25 cellular contexts compared by ENCODE assay signal in genomic region chr20:25563876-25564275, GRCh38. TPM values are rescaled to one million over a fixed set of nuclear protein-coding genes. Genes with fewer than 3 reads are reported as not detected.
A peak's percentile ranks its signal among the peaks of the same experiment; 100 is the strongest.
DNase-seq lines count a peak whose midpoint lies in the region; ATAC-seq and TF ChIP-seq lines count a peak whose summit lies in the region.
"Had no signal": no experiment of that assay in that cellular context is flagged by ENCODE, and none has a peak within 500 bp of the region (broad histone marks: within the 10 kb centered on the region; RNA-seq: fewer than 3 reads in every experiment).

No MANE protein-coding gene starts in this region.

- no peak overlapping the region for H2AK5ac ChIP-seq in trophoblast cell (ENCODE audit: low read length)

- H3K4me3 ChIP-seq in SJSA1 (no peak overlapping the region), endodermal cell (ENCODE audit: low read length) (peak overlapping the region; percentile 53), trophoblast cell (ENCODE audit: low read depth, low read length) (no peak overlapping the region)
- H3K4me3 ChIP-seq: BLaER1, GM12878 had no signal

- peaks cover 7% of the 10 kb centered on the region for H3K4me1 ChIP-seq in SJSA1 (replicated peaks)
- H3K4me1 ChIP-seq in endodermal cell (ENCODE audit: control insufficient read depth, insufficient read depth, low read length) = no peaks in the 10 kb centered on the region
- H3K4me1 ChIP-seq in trophoblast cell (ENCODE audit: control insufficient read depth in 1 of 2, insufficient read depth in 2 of 2, low read length in 2 of 2) = peaks cover 0 to 2% of the 10 kb centered on the region in 2 experiments
- H3K4me1 ChIP-seq: BE2C, BLaER1 had no signal

- H4K12ac ChIP-seq in trophoblast cell (ENCODE audit: low read depth, low read length) = no peak overlapping the region

- H3K27ac Mint-ChIP-seq in endodermal cell (no peak overlapping the region), glutamatergic neuron (ENCODE audit: unreplicated experiment) (peak overlapping the region; percentile 38)
- H3K27ac Mint-ChIP-seq: CD14-positive monocyte; CD4-positive, CD25-positive, alpha-beta regulatory T cell had no signal

- 82 to 95% methylated on average over 2 to 6 of the region's 6 CpGs for whole genome bisulfite sequencing in endodermal cell (ENCODE audit: insufficient coverage in 1 of 2, insufficient read length in 1 of 2), 2 experiments
- WGBS in trophoblast cell (ENCODE audit: extremely low coverage, insufficient coverage, insufficient read length) = no CpG with 5 or more reads among the region's 6 CpGs

- H2BK12ac ChIP-seq in trophoblast cell (ENCODE audit: low read length) = no peak overlapping the region

- DNase-seq in SJSA1 (ENCODE audit: low read depth in 1 of 2, low spot score in 2 of 2) = peak in 1 of 2 experiments; percentile 54
- no peak for DNase-seq in endodermal cell
- DNase-seq in glutamatergic neuron = no peak
- DNase-seq in trophoblast cell = peak; percentile 18 to 70
- no peak for DNase-seq in activated CD4-positive, alpha-beta T cell treated with anti-CD3 and anti-CD28 coated beads for 4 hours
- no peak for DNase-seq in hippocampal formation (lab: John Stamatoyannopoulos, UW)
- no peak for DNase-seq in COR-L47 (lab: John Stamatoyannopoulos, UW)
- DNase-seq: 8988T; ACHN; BE2C; C1 segment of cervical spinal cord; CD4-positive, alpha-beta memory T cell; CD4-positive, CD25-positive, alpha-beta regulatory T cell; CD8-positive, alpha-beta memory T cell; DMS 273 treated with DMSO at 0.1 percent for 48 hours; DMS153; DMS53; DMS79; DND-41; EL; GDM1 had no signal

- no peak overlapping the region for H4K91ac ChIP-seq in trophoblast cell (ENCODE audit: low read depth, low read length)

- H3K9me3 Mint-ChIP-seq in endodermal cell (peaks cover 34% of the 10 kb centered on the region), glutamatergic neuron (ENCODE audit: unreplicated experiment) (peaks cover 24% of the 10 kb centered on the region)

- no peak overlapping the region for H3K14ac ChIP-seq in trophoblast cell (ENCODE audit: low read length)

- H3K27me3 Mint-ChIP-seq in endodermal cell (ENCODE audit: insufficient read depth) (no peaks in the 10 kb centered on the region), glutamatergic neuron (ENCODE audit: unreplicated experiment) (no peaks in the 10 kb centered on the region)
- H3K27me3 Mint-ChIP-seq: CD4-positive, alpha-beta memory T cell; CD8-positive, alpha-beta memory T cell had no signal

- H3K4me2 ChIP-seq in trophoblast cell (ENCODE audit: low read length) = no peak overlapping the region
- H3K4me2 ChIP-seq: BLaER1 had no signal

- H3K4me1 Mint-ChIP-seq in endodermal cell (peaks cover 16% of the 10 kb centered on the region), glutamatergic neuron (ENCODE audit: low read depth, unreplicated experiment) (peaks cover 2% of the 10 kb centered on the region)
- H3K4me1 Mint-ChIP-seq: CD14-positive monocyte; CD8-positive, alpha-beta memory T cell had no signal

- no peaks in the 10 kb centered on the region for H3K27me3 ChIP-seq in SJSA1 (replicated peaks)
- H3K27me3 ChIP-seq in endodermal cell (ENCODE audit: control insufficient read depth, insufficient read depth, low read length, poor library complexity, severe bottlenecking) = no peaks in the 10 kb centered on the region
- H3K27me3 ChIP-seq in trophoblast cell (ENCODE audit: insufficient read depth, low read length) = no peaks in the 10 kb centered on the region
- H3K27me3 ChIP-seq: BE2C, BLaER1 had no signal

- peaks cover 4% of the 10 kb centered on the region for H3K79me2 ChIP-seq in trophoblast cell (ENCODE audit: control insufficient read depth, insufficient read depth, low read length, poor library complexity)

- TF ChIP-seq CTCF in endodermal cell (conservative IDR thresholded peaks at IDR 0.05) (no peak), glutamatergic neuron (IDR thresholded peaks at IDR 0.05; ENCODE audit: partially characterized antibody, unreplicated experiment) (no peak)

- peaks cover 65% of the 10 kb centered on the region for H3K36me3 Mint-ChIP-seq in endodermal cell (ENCODE audit: low read depth)
- H3K36me3 Mint-ChIP-seq in glutamatergic neuron (ENCODE audit: unreplicated experiment) = peaks cover 7% of the 10 kb centered on the region
- H3K36me3 Mint-ChIP-seq: CD14-positive monocyte; CD4-positive, alpha-beta memory T cell had no signal

- no peak overlapping the region for H2BK5ac ChIP-seq in trophoblast cell (ENCODE audit: low read depth, low read length, poor library complexity)

- H2AFZ ChIP-seq in trophoblast cell (ENCODE audit: insufficient read depth, low read length, poor library complexity) = no peak overlapping the region

- no peak overlapping the region for H4K8ac ChIP-seq in trophoblast cell (ENCODE audit: low read depth, low read length)

- H3K4ac ChIP-seq in trophoblast cell (ENCODE audit: low read depth, low read length) = peak overlapping the region; percentile 62

- no peak overlapping the region for H3K23ac ChIP-seq in trophoblast cell (ENCODE audit: low read length)

- H2BK120ac ChIP-seq in trophoblast cell (ENCODE audit: insufficient read depth, low read length, poor library complexity) = no peak overlapping the region

- TF ChIP-seq POLR2A in GM18505 (IDR thresholded peaks at IDR 0.05; ENCODE audit: borderline replicate concordance, extremely low read depth, insufficient read depth, insufficient read length) = no peak

- H3K4me3 Mint-ChIP-seq in endodermal cell = no peak overlapping the region
- no peak overlapping the region for H3K4me3 Mint-ChIP-seq in glutamatergic neuron (ENCODE audit: unreplicated experiment)
- H3K4me3 Mint-ChIP-seq: CD14-positive monocyte; CD4-positive, alpha-beta memory T cell; CD4-positive, CD25-positive, alpha-beta regulatory T cell; CD8-positive, alpha-beta memory T cell had no signal

- no peaks in the 10 kb centered on the region for H3K79me1 ChIP-seq in trophoblast cell (ENCODE audit: low read length)

- 0 out of 2 replicates have a peak, but pooled peaks cover 7% of the 10 kb centered on the region for H3K9me3 ChIP-seq in SJSA1 (replicated peaks)
- peaks cover 21% of the 10 kb centered on the region for H3K9me3 ChIP-seq in endodermal cell (ENCODE audit: control insufficient read depth, low read length)
- no peaks in the 10 kb centered on the region for H3K9me3 ChIP-seq in trophoblast cell (ENCODE audit: insufficient read depth, low read depth, low read length)
- H3K9me3 ChIP-seq: BE2C had no signal

- H3K18ac ChIP-seq in trophoblast cell (ENCODE audit: low read length) = no peak overlapping the region

- no peak for ATAC-seq in GM18505 (IDR thresholded peaks at IDR 0.05; ENCODE audit: unreplicated experiment)
- ATAC-seq: GM12878 had no signal

- peak overlapping the region; percentile 65 for H3K27ac ChIP-seq in SJSA1
- no peak overlapping the region for H3K27ac ChIP-seq in endodermal cell (ENCODE audit: low read depth, low read length)
- no peak overlapping the region for H3K27ac ChIP-seq in trophoblast cell (ENCODE audit: low read depth, low read length)
- H3K27ac ChIP-seq: BLaER1 had no signal

- H3K36me3 ChIP-seq in SJSA1 (no peaks in the 10 kb centered on the region), endodermal cell (ENCODE audit: control insufficient read depth, insufficient read depth, low read length) (peaks cover 50% of the 10 kb centered on the region), trophoblast cell (ENCODE audit: control insufficient read depth in 1 of 2, insufficient read depth in 2 of 2, low read length in 2 of 2) (peaks cover 0 to 5% of the 10 kb centered on the region in 2 experiments)
- H3K36me3 ChIP-seq: BE2C had no signal

- H3K9ac ChIP-seq in endodermal cell (ENCODE audit: extremely low read depth, low read length, poor library complexity, severe bottlenecking) (no peak overlapping the region), trophoblast cell (ENCODE audit: low read length) (no peak overlapping the region)
- H3K9ac ChIP-seq: BLaER1 had no signal

RNA-seq across cellular contexts. Expression of gene NINL, which starts 21.5 kb away (rescaled TPM):
- 10.7 and 14.3 TPM in 2 replicates for total RNA-seq in SJSA1 (2014; rRNA removed; shearing (Covaris generic))
- total RNA-seq in endodermal cell (100 to 1,000 TPM in 1 of 2 donors, 10 to 100 TPM in 1; 78.5 to 101 TPM), glutamatergic neuron (ENCODE audit: unreplicated experiment) (86.8 TPM)
- polyA plus RNA-seq in endodermal cell (2013, experiment 1 of 2) = 48.7 TPM
- polyA plus RNA-seq in endodermal cell (2013, experiment 2 of 2) = 43.3 TPM
- 11.3 TPM in 2 replicates for polyA plus RNA-seq in trophoblast cell (2013)

RNA-seq across cellular contexts. Expression of gene NANP, which starts 59.9 kb away (rescaled TPM):
- 7.6 and 9.8 TPM in 2 replicates for total RNA-seq in SJSA1 (2014; rRNA removed; shearing (Covaris generic))
- total RNA-seq in endodermal cell (10 to 100 TPM in 1 of 2 donors, 1 to 10 TPM in 1; 6.5 to 10.4 TPM), glutamatergic neuron (ENCODE audit: unreplicated experiment) (1.4 TPM)
- polyA plus RNA-seq in endodermal cell (2013, experiment 1 of 2) = 5.9 TPM
- polyA plus RNA-seq in endodermal cell (2013, experiment 2 of 2) = 4.6 TPM
- 3.7 and 4.0 TPM in 2 replicates for polyA plus RNA-seq in trophoblast cell (2013)

Comparison
In these comparisons a context has a peak if more than half of its experiments do, and no peak if none do; other contexts are left out.
1. DNase-seq: peak in trophoblast cell (2 of 2); none in endodermal cell (single experiment), glutamatergic neuron (single experiment), activated CD4-positive, alpha-beta T cell treated with anti-CD3 and anti-CD28 coated beads for 4 hours (0 of 2), hippocampal formation (0 of 2) and COR-L47 (single experiment).